ENCODE assay signal across 16 cellular contexts in genomic region chr6:1473598-1473997, GRCh38.
DNase-seq lines count a peak whose midpoint lies in the region; ATAC-seq, FAIRE-seq and TF ChIP-seq lines count a peak whose summit lies in the region.
"Had no signal": no experiment of that assay in that cellular context is flagged by ENCODE, and none has a peak within 500 bp of the region (broad histone marks: within the 10 kb centered on the region; RNA-seq: fewer than 3 reads in every experiment).

No MANE protein-coding gene starts in this region.

- no peak for FAIRE-seq in K562 (lab: Jason Lieb, UNC)
- FAIRE-seq: A204.1, GM12878 had no signal

- TF ChIP-seq CTCF in IMR-90 (conservative IDR thresholded peaks at IDR 0.05; ENCODE audit: low read depth, low read length) = no peak
- no peak for TF ChIP-seq CTCF in K562 (IDR thresholded peaks at IDR 0.05 in 2 of 3, conservative IDR thresholded peaks at IDR 0.05 in 1 of 3; ENCODE audit: insufficient read depth in 2 of 3, low read depth in 1 of 3, low read length in 3 of 3)
- no peak for TF ChIP-seq CTCF in smooth muscle cell (IDR thresholded peaks at IDR 0.05; ENCODE audit: borderline replicate concordance, insufficient read depth, poor library complexity, severe bottlenecking)

- no peaks in the 10 kb centered on the region for H4K20me1 ChIP-seq in BLaER1
- no peaks in the 10 kb centered on the region for H4K20me1 ChIP-seq in IMR-90 (ENCODE audit: insufficient read depth, low read length)
- 0 out of 2 replicates have a peak, but pooled peaks cover 3% of the 10 kb centered on the region for H4K20me1 ChIP-seq in K562 (replicated peaks; ENCODE audit: control insufficient read depth, insufficient read depth, low read length)
- H4K20me1 ChIP-seq in smooth muscle cell (ENCODE audit: low read depth) = no peaks in the 10 kb centered on the region

- H2AK9ac ChIP-seq in IMR-90 (replicated peaks; ENCODE audit: low read depth, low read length, poor library complexity) = no peak overlapping the region

- H4K8ac ChIP-seq in IMR-90 (ENCODE audit: low read depth in 2 of 2, low read length in 2 of 2) = peak overlapping the region in 1 of 2 experiments; percentile 12; a peak in 1 of 4 replicates

- WGBS in IMR-90 (ENCODE audit: extremely low coverage in 2 of 2, insufficient read length in 1 of 2), 2 experiments = no CpG with 5 or more reads among the region's 1 CpG
- 0% methylated on average over 1 of the region's 1 CpG for WGBS in K562 (ENCODE audit: insufficient coverage, low coverage, missing lambda C conversion rate)
- 81% methylated on average over 1 of the region's 1 CpG for WGBS in smooth muscle cell (ENCODE audit: low lambda C conversion rate)

- H3K27ac ChIP-seq in BLaER1 (no peak overlapping the region), IMR-90 (ENCODE audit: insufficient read depth, low read length) (no peak overlapping the region), K562 (ENCODE audit: extremely low read depth, low read depth, low read length) (no peak overlapping the region), smooth muscle cell (ENCODE audit: low read depth) (no peak overlapping the region)
- H3K27ac ChIP-seq: HL-60, KMS-11 had no signal

- H3K79me2 ChIP-seq in K562 (ENCODE audit: control insufficient read depth, insufficient read depth, low read length) (no peaks in the 10 kb centered on the region), smooth muscle cell (ENCODE audit: low read depth) (no peaks in the 10 kb centered on the region)

- H3K23ac ChIP-seq in IMR-90 (ENCODE audit: low read depth, low read length) = no peak overlapping the region

- H3K36me3 ChIP-seq in BLaER1 (no peaks in the 10 kb centered on the region), IMR-90 (ENCODE audit: control insufficient read depth, insufficient read depth, low read length) (no peaks in the 10 kb centered on the region), K562 (ENCODE audit: control insufficient read depth, insufficient read depth, low read length) (no peaks in the 10 kb centered on the region), smooth muscle cell (ENCODE audit: low read depth) (no peaks in the 10 kb centered on the region)
- H3K36me3 ChIP-seq: BE2C had no signal

- H3K9me1 ChIP-seq in IMR-90 (ENCODE audit: insufficient read depth, low read length) (peaks cover 3% of the 10 kb centered on the region), K562 (ENCODE audit: control insufficient read depth, insufficient read depth, low read length) (no peaks in the 10 kb centered on the region)

- H2BK5ac ChIP-seq in IMR-90 (ENCODE audit: low read depth, low read length, poor library complexity, severe bottlenecking) = no peak overlapping the region

- no peak overlapping the region; the same call in 1 of the 2 replicates for H3K18ac ChIP-seq in IMR-90 (ENCODE audit: low read depth, low read length)

- TF ChIP-seq RAD21 in IMR-90 (IDR thresholded peaks at IDR 0.05; ENCODE audit: low read length) (no peak), K562 (CRISPR knock-in tag; conservative IDR thresholded peaks at IDR 0.05 in 1 of 2, IDR thresholded peaks at IDR 0.05 in 1 of 2) (no peak)

- TF ChIP-seq POLR2A in IMR-90 (IDR thresholded peaks at IDR 0.05; ENCODE audit: low read depth, low read length) = no peak
- TF ChIP-seq POLR2A in K562 (conservative IDR thresholded peaks at IDR 0.05) = no peak

- H2AFZ ChIP-seq in IMR-90 (replicated peaks; ENCODE audit: low read length, poor library complexity) (peak overlapping the region; percentile 67), K562 (ENCODE audit: low read depth, low read length) (no peak overlapping the region), smooth muscle cell (ENCODE audit: low read depth) (peak overlapping the region; percentile 51)

- H3K4me1 ChIP-seq in BLaER1 = peaks cover 24% of the 10 kb centered on the region
- H3K4me1 ChIP-seq in IMR-90 (ENCODE audit: control insufficient read depth, insufficient read depth, low read length) = peaks cover 10% of the 10 kb centered on the region
- H3K4me1 ChIP-seq in K562 (replicated peaks in 1 of 2; ENCODE audit: control insufficient read depth in 2 of 2, insufficient read depth in 2 of 2, low read length in 2 of 2) = no peaks in the 10 kb centered on the region
- H3K4me1 ChIP-seq in smooth muscle cell (ENCODE audit: low read depth) = peaks cover 7% of the 10 kb centered on the region
- H3K4me1 ChIP-seq: BE2C had no signal

- no peak overlapping the region for H3K56ac ChIP-seq in IMR-90 (ENCODE audit: extremely low read depth, insufficient read depth, low read length)

- H3K4ac ChIP-seq in IMR-90 (ENCODE audit: low read depth, low read length) = peak overlapping the region; percentile 37; the same call in 1 of the 2 replicates

- H4K91ac ChIP-seq in IMR-90 (ENCODE audit: insufficient read depth, low read depth, low read length) = peak overlapping the region; percentile 16; the same call in 1 of the 2 replicates

- intact Hi-C loops in IMR-90 (cut with micrococcal nuclease) = no loop called here
- intact Hi-C loops in K562 (cut with micrococcal nuclease) = no loop called here

- peak overlapping the region; percentile 65 for H3K4me2 ChIP-seq in BLaER1
- no peak overlapping the region for H3K4me2 ChIP-seq in IMR-90 (ENCODE audit: low read depth, low read length)
- no peak overlapping the region for H3K4me2 ChIP-seq in K562 (ENCODE audit: insufficient read depth, low read length)
- peak overlapping the region; percentile 59 for H3K4me2 ChIP-seq in smooth muscle cell
- H3K4me2 ChIP-seq: KMS-11 had no signal

- peak overlapping the region; percentile 55; the same call in 1 of the 2 replicates for H3K14ac ChIP-seq in IMR-90 (replicated peaks; ENCODE audit: low read depth, low read length)

- no peak overlapping the region for H2AK5ac ChIP-seq in IMR-90 (ENCODE audit: low read depth, low read length)

- ATAC-seq in IMR-90 (ENCODE audit: low read depth) = no peak
- ATAC-seq in K562 = no peak
- no peak for ATAC-seq in GM19395 (IDR thresholded peaks at IDR 0.05; ENCODE audit: unreplicated experiment)
- ATAC-seq: GM12878 had no signal

- H3K9me3 ChIP-seq in BLaER1 (no peaks in the 10 kb centered on the region), IMR-90 (ENCODE audit: control insufficient read depth, insufficient read depth, low read length) (no peaks in the 10 kb centered on the region), K562 (replicated peaks; ENCODE audit: control insufficient read depth, insufficient read depth, low read depth, low read length) (no peaks in the 10 kb centered on the region), smooth muscle cell (replicated peaks; ENCODE audit: low read depth) (no peaks in the 10 kb centered on the region)
- H3K9me3 ChIP-seq: BE2C had no signal

- H2BK15ac ChIP-seq in IMR-90 (ENCODE audit: low read depth, low read length) = no peak overlapping the region

- no peak overlapping the region for H3K9ac ChIP-seq in BLaER1
- H3K9ac ChIP-seq in IMR-90 (ENCODE audit: low read depth, low read length) = no peak overlapping the region
- H3K9ac ChIP-seq in K562 (ENCODE audit: insufficient read depth in 1 of 2, low read depth in 2 of 2, low read length in 2 of 2) = no peak overlapping the region
- no peak overlapping the region for H3K9ac ChIP-seq in smooth muscle cell (ENCODE audit: low read depth)
- H3K9ac ChIP-seq: KMS-11 had no signal

- in situ Hi-C loops in IMR-90 (cut with MboI; ENCODE audit: low sequenced_read_pairs) = no loop called here
- in situ Hi-C loops in K562 (cut with MboI) = no loop called here

- H3F3A ChIP-seq in smooth muscle cell (ENCODE audit: low read depth) = no peaks in the 10 kb centered on the region

- CTCF ChIA-PET in IMR-90 (lab: Yijun Ruan, JAX) = no interaction called here
- CTCF ChIA-PET in K562 (lab: Yijun Ruan, JAX; ENCODE audit: low intra/inter-chr PET ratio) = no interaction called here

- 0 out of 2 replicates have a peak overlapping the region, but pooled peaks have one; percentile 20 for H2BK20ac ChIP-seq in IMR-90 (ENCODE audit: low read depth, low read length)

- dilution Hi-C loops in IMR-90 (cut with HindIII; ENCODE audit: low sequenced_read_pairs, unreplicated experiment) = no loop called here

- no peak overlapping the region for H4K5ac ChIP-seq in IMR-90 (ENCODE audit: low read depth, low read length)

- TF ChIP-seq EP300 in K562 (IDR thresholded peaks at IDR 0.05; ENCODE audit: low read length) = no peak

- DNase-seq in IMR-90 = no peak
- DNase-seq in K562 (ENCODE audit: extremely low read depth in 1 of 4, low spot score in 3 of 4) = no peak
- no peak for DNase-seq in smooth muscle cell (lab: John Stamatoyannopoulos, UW; ENCODE audit: unreplicated experiment)
- no peak for DNase-seq in CD1c-positive myeloid dendritic cell (ENCODE audit: extremely low spot score)
- no peak for DNase-seq in DMS79 treated with DMSO at 0.1 percent for 48 hours (lab: John Stamatoyannopoulos, UW)
- DNase-seq: BE2C; CD4-positive, CD25-positive, alpha-beta regulatory T cell; DMS53; HCEC 1CT; HFFc6 had no signal

- no TSS peak for BruUV-seq in IMR-90 (replicated peaks; lab: Mats Ljungman, UMichigan)
- BruUV-seq in K562 (replicated peaks; lab: Mats Ljungman, UMichigan) = no TSS peak

- no peaks in the 10 kb centered on the region for H3K79me1 ChIP-seq in IMR-90 (ENCODE audit: low read depth in 1 of 2, low read length in 2 of 2)

- H3K4me3 ChIP-seq in BLaER1 (no peak overlapping the region), IMR-90 (ENCODE audit: insufficient read depth, low read depth, low read length) (no peak overlapping the region), K562 (no peak overlapping the region), smooth muscle cell (no peak overlapping the region)
- H3K4me3 ChIP-seq: GM12878 had no signal

- H3K27me3 ChIP-seq in BLaER1 (no peaks in the 10 kb centered on the region), IMR-90 (ENCODE audit: control insufficient read depth, insufficient read depth, low read length) (peaks cover 3% of the 10 kb centered on the region), K562 (ENCODE audit: control insufficient read depth in 2 of 2, insufficient read depth in 2 of 2, low read length in 2 of 2) (no peaks in the 10 kb centered on the region; a peak in 1 of 5 replicates), smooth muscle cell (ENCODE audit: low read depth) (no peaks in the 10 kb centered on the region)
- H3K27me3 ChIP-seq: BE2C had no signal

- POLR2A ChIA-PET in IMR-90 (lab: Charles Lee; ENCODE audit: unreplicated experiment) (no interaction called here), K562 (lab: Yijun Ruan, JAX) (interaction anchor here (0.6 to 1.8 kb wide), 2 partner anchors 12 to 1541 kb away, joined by 3 to 4 read pairs; no protein-coding TSS in a partner anchor)

- H2BK120ac ChIP-seq in IMR-90 (ENCODE audit: low read depth, low read length) = 0 out of 2 replicates have a peak overlapping the region, but pooled peaks have one; percentile 19

TF ChIP-seq in IMR-90, 13 proteins besides CTCF, POLR2A, EP300 and RAD21:
- TF ChIP-seq CHD1 (IDR thresholded peaks at IDR 0.05; ENCODE audit: low read depth, low read length) (no peak), MXI1 (IDR thresholded peaks at IDR 0.05; ENCODE audit: borderline replicate concordance, low read depth, low read length) (no peak), CEBPB (IDR thresholded peaks at IDR 0.05; ENCODE audit: low read depth, low read length) (peak; percentile 88)

TF ChIP-seq in K562, 482 proteins besides CTCF, POLR2A, EP300 and RAD21:
- peak; percentile 74 for TF ChIP-seq CEBPB (tag; IDR thresholded peaks at IDR 0.05)
- no peak for TF ChIP-seq CEBPG (CRISPR knock-in tag; IDR thresholded peaks at IDR 0.05)
- peak; percentile 38 to 83; a peak in 3 of 4 replicates for TF ChIP-seq CEBPG (tag; conservative IDR thresholded peaks at IDR 0.05 in 1 of 2, IDR thresholded peaks at IDR 0.05 in 1 of 2)
- TF ChIP-seq MAFG (tag; conservative IDR thresholded peaks at IDR 0.05) = no peak

Comparison
In these comparisons a context has a peak if more than half of its experiments do, and no peak if none do; other contexts are left out.
1. H3K4me2 ChIP-seq: peak in BLaER1 (single experiment) and smooth muscle cell (single experiment); none in IMR-90 (single experiment) and K562 (single experiment).